ENCODE assay signal across 8 cellular contexts in the genomic region with DNA sequence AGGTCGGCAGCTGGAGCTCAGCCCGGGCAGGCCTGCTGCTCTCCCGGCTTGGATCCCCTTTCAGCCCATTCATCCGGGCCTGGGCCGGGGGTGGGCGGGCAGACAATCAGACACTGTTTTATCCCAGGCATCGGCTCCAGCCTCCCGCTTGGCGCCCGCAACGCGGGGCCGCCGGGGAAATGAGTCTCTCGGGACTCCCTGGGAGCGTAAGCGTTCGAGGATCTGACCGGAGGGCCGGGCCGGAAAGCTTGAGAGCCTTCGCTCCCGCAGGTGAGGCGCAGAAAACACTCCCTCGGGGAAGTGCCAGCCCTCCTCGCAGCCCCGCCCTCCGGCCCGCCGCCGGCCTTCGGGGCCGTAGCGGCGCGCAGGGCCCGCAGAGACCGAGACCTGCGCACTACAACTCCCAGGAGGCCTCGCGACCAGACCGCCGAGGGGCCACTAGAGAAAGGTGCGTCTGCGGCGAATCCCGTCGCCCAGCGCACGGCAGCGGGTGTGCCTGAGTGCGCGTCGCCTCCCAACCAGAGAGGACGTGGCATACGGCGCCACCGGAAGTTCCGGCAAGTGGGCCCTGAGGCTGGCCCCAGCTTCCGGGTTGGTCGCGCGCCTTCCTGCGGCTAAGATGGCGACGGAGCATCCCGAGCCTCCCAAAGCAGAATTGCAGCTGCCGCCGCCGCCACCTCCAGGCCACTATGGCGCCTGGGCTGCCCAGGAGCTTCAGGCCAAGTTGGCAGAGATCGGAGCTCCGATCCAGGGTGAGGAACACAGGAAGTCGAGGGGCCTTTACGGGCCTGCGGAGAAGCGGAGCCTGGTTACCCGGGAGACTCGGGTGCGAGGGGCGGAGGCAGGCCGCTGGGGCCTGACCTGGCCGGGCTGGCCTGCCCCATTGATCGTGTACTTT.
DNase-seq lines count a peak whose midpoint lies in the region; ATAC-seq, FAIRE-seq and TF ChIP-seq lines count a peak whose summit lies in the region.

A gene with protein sequence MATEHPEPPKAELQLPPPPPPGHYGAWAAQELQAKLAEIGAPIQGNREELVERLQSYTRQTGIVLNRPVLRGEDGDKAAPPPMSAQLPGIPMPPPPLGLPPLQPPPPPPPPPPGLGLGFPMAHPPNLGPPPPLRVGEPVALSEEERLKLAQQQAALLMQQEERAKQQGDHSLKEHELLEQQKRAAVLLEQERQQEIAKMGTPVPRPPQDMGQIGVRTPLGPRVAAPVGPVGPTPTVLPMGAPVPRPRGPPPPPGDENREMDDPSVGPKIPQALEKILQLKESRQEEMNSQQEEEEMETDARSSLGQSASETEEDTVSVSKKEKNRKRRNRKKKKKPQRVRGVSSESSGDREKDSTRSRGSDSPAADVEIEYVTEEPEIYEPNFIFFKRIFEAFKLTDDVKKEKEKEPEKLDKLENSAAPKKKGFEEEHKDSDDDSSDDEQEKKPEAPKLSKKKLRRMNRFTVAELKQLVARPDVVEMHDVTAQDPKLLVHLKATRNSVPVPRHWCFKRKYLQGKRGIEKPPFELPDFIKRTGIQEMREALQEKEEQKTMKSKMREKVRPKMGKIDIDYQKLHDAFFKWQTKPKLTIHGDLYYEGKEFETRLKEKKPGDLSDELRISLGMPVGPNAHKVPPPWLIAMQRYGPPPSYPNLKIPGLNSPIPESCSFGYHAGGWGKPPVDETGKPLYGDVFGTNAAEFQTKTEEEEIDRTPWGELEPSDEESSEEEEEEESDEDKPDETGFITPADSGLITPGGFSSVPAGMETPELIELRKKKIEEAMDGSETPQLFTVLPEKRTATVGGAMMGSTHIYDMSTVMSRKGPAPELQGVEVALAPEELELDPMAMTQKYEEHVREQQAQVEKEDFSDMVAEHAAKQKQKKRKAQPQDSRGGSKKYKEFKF (plus strand): TSS at position 599 of the 898 bp plus-strand sequence. CDS start 21 bp downstream, at position 620.

- FAIRE-seq in H54 (lab: Jason Lieb, UNC) = no peak

- H3K4me1 Mint-ChIP-seq in nephron progenitor cell = peaks cover 61% of the 10 kb centered on the region
- peaks cover 54% of the 10 kb centered on the region for H3K4me1 Mint-ChIP-seq in stimulated activated naive CD8-positive, alpha-beta T cell treated with anti-CD3 and anti-CD28 coated beads, Interleukin-15, amount 100 ng/mL, for 72 hours

- peak; percentile 99 for ATAC-seq in stimulated activated naive CD8-positive, alpha-beta T cell treated with anti-CD3 and anti-CD28 coated beads, Interleukin-15, amount 100 ng/mL, for 72 hours

- no peaks in the 10 kb centered on the region for H3K9me3 Mint-ChIP-seq in nephron progenitor cell
- no peaks in the 10 kb centered on the region for H3K9me3 Mint-ChIP-seq in stimulated activated naive CD8-positive, alpha-beta T cell treated with anti-CD3 and anti-CD28 coated beads, Interleukin-15, amount 100 ng/mL, for 72 hours

- peak within 1 kb of the TSS; percentile 100 for H3K27ac Mint-ChIP-seq in nephron progenitor cell
- peak within 1 kb of the TSS; percentile 98 to 100 for H3K27ac Mint-ChIP-seq in stimulated activated naive CD8-positive, alpha-beta T cell treated with anti-CD3 and anti-CD28 coated beads, Interleukin-15, amount 100 ng/mL, for 72 hours

- DNase-seq in ELF-1 (ENCODE audit: low read depth, low spot score) = peak; percentile 99
- DNase-seq in H54 (ENCODE audit: insufficient read length, low spot score) = peak; percentile 97
- DNase-seq in activated T-helper 9 cell treated with anti-CD3 and anti-CD28 coated beads, Interleukin-2, amount 50 U/mL, for 16 hours (ENCODE audit: low read depth) = peak; percentile 96
- DNase-seq in fibroblast of pulmonary artery (ENCODE audit: low read depth) = peak; percentile 99
- DNase-seq in nephron progenitor cell = peak; percentile 94
- DNase-seq in stimulated activated naive CD8-positive, alpha-beta T cell treated with anti-CD3 and anti-CD28 coated beads, Interleukin-15, amount 100 ng/mL, for 72 hours = peak; percentile 97 to 99

- peaks cover 44% of the 10 kb centered on the region for H3K79me2 ChIP-seq in Loucy (ENCODE audit: insufficient read depth, low read length)

- H3K9ac ChIP-seq in Loucy (ENCODE audit: low read depth, low read length, poor library complexity, severe bottlenecking) = peak within 1 kb of the TSS; percentile 99

- TF ChIP-seq POLR2A in H54 (IDR thresholded peaks at IDR 0.05; ENCODE audit: low read depth, low read length) (peak; percentile 77), Raji (IDR thresholded peaks at IDR 0.05; ENCODE audit: insufficient read depth, low read depth, low read length) (peak; percentile 83)

- H3K36me3 Mint-ChIP-seq in nephron progenitor cell (ENCODE audit: low read depth) = peaks cover 37% of the 10 kb centered on the region

- peak within 1 kb of the TSS; percentile 99 for H3K4me3 Mint-ChIP-seq in nephron progenitor cell
- H3K4me3 Mint-ChIP-seq in stimulated activated naive CD8-positive, alpha-beta T cell treated with anti-CD3 and anti-CD28 coated beads, Interleukin-15, amount 100 ng/mL, for 72 hours = peak within 1 kb of the TSS; percentile 99 to 100

- H3K4me1 ChIP-seq in Loucy (ENCODE audit: insufficient read depth, low read length, poor library complexity, severe bottlenecking) = peaks cover 21% of the 10 kb centered on the region

- H3K4me2 ChIP-seq in Loucy (ENCODE audit: low read depth, low read length, poor library complexity, severe bottlenecking) = peak within 1 kb of the TSS; percentile 100

- peaks cover 17% of the 10 kb centered on the region for H4K20me1 ChIP-seq in Loucy (ENCODE audit: insufficient read depth, low read length, poor library complexity, severe bottlenecking)

- H2AFZ ChIP-seq in Loucy (ENCODE audit: low read length) = peak within 1 kb of the TSS; percentile 87

- no peaks in the 10 kb centered on the region for H3K27me3 ChIP-seq in Loucy (ENCODE audit: insufficient read depth, low read length, poor library complexity, severe bottlenecking)

- H3K9me2 ChIP-seq in Loucy (replicated peaks; ENCODE audit: low read depth, low read length) = no peaks in the 10 kb centered on the region

- peaks cover 24% of the 10 kb centered on the region; the same call in 1 of the 2 replicates for H3K36me3 ChIP-seq in Loucy (ENCODE audit: insufficient read depth, low read length)

- no peaks in the 10 kb centered on the region for H3F3A ChIP-seq in Loucy (ENCODE audit: low read depth)

- TF ChIP-seq CTCF in Loucy (conservative IDR thresholded peaks at IDR 0.05; ENCODE audit: low read length) = no peak
- no peak for TF ChIP-seq CTCF in fibroblast of pulmonary artery (IDR thresholded peaks at IDR 0.05; ENCODE audit: low read length, missing control alignments)
- TF ChIP-seq CTCF in nephron progenitor cell (IDR thresholded peaks at IDR 0.05) = no peak

- H3K4me3 ChIP-seq in Loucy (ENCODE audit: low read length, poor library complexity, severe bottlenecking) = peak within 1 kb of the TSS; percentile 100
- H3K4me3 ChIP-seq in fibroblast of pulmonary artery (replicated peaks; ENCODE audit: low read depth, low read length) = peak within 1 kb of the TSS; percentile 97

- no peaks in the 10 kb centered on the region for H3K9me3 ChIP-seq in Loucy (ENCODE audit: insufficient read depth, low read depth, low read length)

- H3K27me3 Mint-ChIP-seq in nephron progenitor cell (ENCODE audit: low read depth, poor library complexity) = peaks cover 11% of the 10 kb centered on the region
- H3K27me3 Mint-ChIP-seq in stimulated activated naive CD8-positive, alpha-beta T cell treated with anti-CD3 and anti-CD28 coated beads, Interleukin-15, amount 100 ng/mL, for 72 hours = peaks cover 23% of the 10 kb centered on the region

Comparison
In these comparisons a context has a peak if more than half of its experiments do, and no peak if none do; other contexts are left out.
1. Peak in every context shown above with its lines: DNase-seq, ATAC-seq and H3K4me3 ChIP-seq.